Comparison of ENCODE assay signal across 1 cellular context in the genomic region with DNA sequence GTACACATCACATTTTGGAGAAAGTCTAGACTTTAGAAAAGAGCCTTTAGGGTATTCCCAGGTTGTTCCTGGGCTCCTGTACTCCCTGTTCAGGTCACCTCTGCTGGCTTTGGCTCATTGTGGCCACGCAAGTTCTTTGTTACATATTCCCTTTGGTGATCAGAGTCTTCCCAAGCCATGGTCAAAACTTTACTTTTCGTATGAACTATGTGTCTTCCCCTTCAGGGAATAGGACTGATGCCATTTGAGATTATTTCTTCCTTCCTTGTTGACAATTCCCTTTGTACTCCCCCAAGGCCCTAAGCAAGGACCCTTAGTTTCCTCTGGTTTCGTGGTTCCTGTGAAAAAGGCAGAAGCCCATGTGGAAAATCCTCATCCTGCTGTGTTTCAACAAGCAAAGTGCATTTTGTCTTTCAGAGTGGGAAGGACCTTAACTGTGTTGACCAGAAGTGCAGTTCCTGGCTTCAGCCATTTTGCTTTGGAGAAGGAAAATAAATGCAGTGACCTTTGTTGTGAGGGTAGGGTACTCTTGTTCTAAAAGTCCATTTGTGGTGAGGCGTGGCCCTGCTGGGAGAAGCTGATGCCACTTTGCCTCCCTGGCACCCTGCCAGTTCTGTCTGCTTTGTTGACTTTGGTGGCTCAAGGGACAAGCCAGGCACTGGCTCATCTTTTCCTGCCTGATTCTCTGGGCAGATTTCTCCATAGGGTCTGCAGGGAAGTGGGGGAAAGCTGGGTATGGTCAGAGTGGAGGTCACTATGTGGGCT.
A peak's percentile ranks its signal among the peaks of the same experiment; 100 is the strongest.
TF ChIP-seq lines count a peak whose summit lies in the region.

No MANE protein-coding gene starts in this region.

TF ChIP-seq in HepG2, 621 proteins besides CTCF, POLR2A, EP300 and RAD21 (continued from another document and continues in another):
- TF ChIP-seq MAZ (IDR thresholded peaks at IDR 0.05; ENCODE audit: borderline replicate concordance, low read depth, low read length) (no peak), MAZ (CRISPR knock-in tag; IDR thresholded peaks at IDR 0.05; ENCODE audit: low read depth) (no peak), THRA (CRISPR knock-in tag; IDR thresholded peaks at IDR 0.05; ENCODE audit: borderline replicate concordance) (no peak; the same call in 1 of the 2 replicates), ZNF7 (CRISPR knock-in tag; IDR thresholded peaks at IDR 0.05) (no peak), ZNF777 (CRISPR knock-in tag; IDR thresholded peaks at IDR 0.05) (no peak), SMARCC2 (IDR thresholded peaks at IDR 0.05) (no peak), HNRNPLL (IDR thresholded peaks at IDR 0.05; ENCODE audit: low read depth, low read length, poor library complexity, severe bottlenecking) (no peak), ZNF318 (CRISPR knock-in tag; IDR thresholded peaks at IDR 0.05) (no peak), MLLT10 (CRISPR knock-in tag; IDR thresholded peaks at IDR 0.05) (0 out of 2 replicates have a peak, but pooled peaks have one; percentile 21), IKZF4 (CRISPR knock-in tag; IDR thresholded peaks at IDR 0.05; ENCODE audit: borderline replicate concordance, low read depth, not compliant biosample characterization) (no peak), YEATS4 (CRISPR knock-in tag; IDR thresholded peaks at IDR 0.05; ENCODE audit: borderline replicate concordance) (peak; percentile 77), KAT2B (IDR thresholded peaks at IDR 0.05; ENCODE audit: borderline replicate concordance, low read depth, low read length) (no peak), ZMYM4 (CRISPR knock-in tag; IDR thresholded peaks at IDR 0.05) (no peak), CERS6 (CRISPR knock-in tag; IDR thresholded peaks at IDR 0.05) (no peak), ZNF549 (CRISPR knock-in tag; IDR thresholded peaks at IDR 0.05) (no peak), ZNF83 (CRISPR knock-in tag; IDR thresholded peaks at IDR 0.05; ENCODE audit: borderline replicate concordance) (no peak), DBP (CRISPR knock-in tag; IDR thresholded peaks at IDR 0.05; ENCODE audit: not compliant biosample characterization) (no peak), SMC3 (IDR thresholded peaks at IDR 0.05; ENCODE audit: low read length) (no peak), IRF9 (CRISPR knock-in tag; IDR thresholded peaks at IDR 0.05; ENCODE audit: borderline replicate concordance) (no peak), ZNF879 (CRISPR knock-in tag; IDR thresholded peaks at IDR 0.05) (no peak), U2AF2 (IDR thresholded peaks at IDR 0.05; ENCODE audit: low read depth, low read length) (no peak), ATF7 (IDR thresholded peaks at IDR 0.05) (no peak), ATF7 (CRISPR knock-in tag; IDR thresholded peaks at IDR 0.05) (no peak), ZNF335 (CRISPR knock-in tag; IDR thresholded peaks at IDR 0.05) (no peak), ZNF24 (IDR thresholded peaks at IDR 0.05) (no peak), AHDC1 (CRISPR knock-in tag; IDR thresholded peaks at IDR 0.05; ENCODE audit: borderline replicate concordance) (peak; percentile 77; the same call in 1 of the 2 replicates), ZNF567 (CRISPR knock-in tag; IDR thresholded peaks at IDR 0.05; ENCODE audit: borderline replicate concordance) (no peak)
- TF ChIP-seq, protein P1, sequence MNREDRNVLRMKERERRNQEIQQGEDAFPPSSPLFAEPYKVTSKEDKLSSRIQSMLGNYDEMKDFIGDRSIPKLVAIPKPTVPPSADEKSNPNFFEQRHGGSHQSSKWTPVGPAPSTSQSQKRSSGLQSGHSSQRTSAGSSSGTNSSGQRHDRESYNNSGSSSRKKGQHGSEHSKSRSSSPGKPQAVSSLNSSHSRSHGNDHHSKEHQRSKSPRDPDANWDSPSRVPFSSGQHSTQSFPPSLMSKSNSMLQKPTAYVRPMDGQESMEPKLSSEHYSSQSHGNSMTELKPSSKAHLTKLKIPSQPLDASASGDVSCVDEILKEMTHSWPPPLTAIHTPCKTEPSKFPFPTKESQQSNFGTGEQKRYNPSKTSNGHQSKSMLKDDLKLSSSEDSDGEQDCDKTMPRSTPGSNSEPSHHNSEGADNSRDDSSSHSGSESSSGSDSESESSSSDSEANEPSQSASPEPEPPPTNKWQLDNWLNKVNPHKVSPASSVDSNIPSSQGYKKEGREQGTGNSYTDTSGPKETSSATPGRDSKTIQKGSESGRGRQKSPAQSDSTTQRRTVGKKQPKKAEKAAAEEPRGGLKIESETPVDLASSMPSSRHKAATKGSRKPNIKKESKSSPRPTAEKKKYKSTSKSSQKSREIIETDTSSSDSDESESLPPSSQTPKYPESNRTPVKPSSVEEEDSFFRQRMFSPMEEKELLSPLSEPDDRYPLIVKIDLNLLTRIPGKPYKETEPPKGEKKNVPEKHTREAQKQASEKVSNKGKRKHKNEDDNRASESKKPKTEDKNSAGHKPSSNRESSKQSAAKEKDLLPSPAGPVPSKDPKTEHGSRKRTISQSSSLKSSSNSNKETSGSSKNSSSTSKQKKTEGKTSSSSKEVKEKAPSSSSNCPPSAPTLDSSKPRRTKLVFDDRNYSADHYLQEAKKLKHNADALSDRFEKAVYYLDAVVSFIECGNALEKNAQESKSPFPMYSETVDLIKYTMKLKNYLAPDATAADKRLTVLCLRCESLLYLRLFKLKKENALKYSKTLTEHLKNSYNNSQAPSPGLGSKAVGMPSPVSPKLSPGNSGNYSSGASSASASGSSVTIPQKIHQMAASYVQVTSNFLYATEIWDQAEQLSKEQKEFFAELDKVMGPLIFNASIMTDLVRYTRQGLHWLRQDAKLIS (CRISPR knock-in tag; IDR thresholded peaks at IDR 0.05), result 0 out of 2 replicates have a peak, but pooled peaks have one; percentile 29
